In the genomic region with DNA sequence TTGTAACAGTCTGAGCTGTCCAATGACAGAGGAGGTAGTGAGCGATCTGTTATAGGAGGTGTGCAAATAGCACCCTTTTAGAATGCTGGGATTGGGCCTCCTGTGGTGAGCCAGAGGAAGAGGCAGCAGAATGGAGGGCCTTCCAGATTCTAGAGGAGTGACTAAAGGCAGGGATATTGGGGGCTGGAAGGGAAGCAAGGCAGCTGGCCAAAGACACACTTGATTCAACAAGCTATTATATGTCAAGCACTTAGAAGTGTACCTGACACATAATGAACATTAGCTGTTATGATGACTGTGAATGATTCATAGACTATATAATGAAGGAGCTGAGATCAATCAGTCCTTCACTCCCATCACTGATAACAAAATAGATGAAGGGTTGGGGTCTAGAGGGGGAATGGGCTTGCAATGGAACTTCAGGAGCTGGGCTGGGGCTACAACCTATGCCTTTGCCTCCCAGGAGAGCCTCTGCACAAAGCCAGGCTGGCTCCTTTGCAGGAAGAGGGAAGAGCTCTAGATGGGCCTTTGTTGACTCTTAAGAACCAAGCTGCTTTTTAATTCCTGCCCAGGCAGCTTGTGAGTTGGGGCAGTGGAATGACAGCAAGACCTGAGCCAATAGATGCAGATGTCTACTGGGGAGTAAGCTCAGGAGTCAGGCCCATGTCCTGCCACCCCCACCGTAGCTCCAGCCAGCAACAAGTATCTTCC, we compare ENCODE assay signal across 12 cellular contexts. TPM values are rescaled to one million over a fixed set of nuclear protein-coding genes. Genes with fewer than 3 reads are reported as not detected.
A peak's percentile ranks its signal among the peaks of the same experiment; 100 is the strongest.
DNase-seq lines count a peak whose midpoint lies in the region; ATAC-seq and TF ChIP-seq lines count a peak whose summit lies in the region.
"Had no signal": no experiment of that assay in that cellular context is flagged by ENCODE, and none has a peak within 500 bp of the region (broad histone marks: within the 10 kb centered on the region; RNA-seq: fewer than 3 reads in every experiment).

No MANE protein-coding gene starts in this region.

- no peaks in the 10 kb centered on the region for H3K9me3 Mint-ChIP-seq in endothelial cell (ENCODE audit: unreplicated experiment)

- no peak for DNase-seq in right atrium auricular region (ENCODE audit: low spot score)
- no peak for DNase-seq in cardiac septum (ENCODE audit: low spot score)
- peak; percentile 89 for DNase-seq in NCI-H446 treated with DMSO at 0.1 percent for 48 hours (lab: John Stamatoyannopoulos, UW)
- no peak for DNase-seq in endothelial cell (ENCODE audit: low spot score)
- no peak for DNase-seq in SJCRH30
- DNase-seq in stimulated activated naive CD4-positive, alpha-beta T cell treated with Interleukin-2 at 50 U/mL for 16 hours (lab: John Stamatoyannopoulos, UW) = no peak
- DNase-seq: NCI-H2171 treated with DMSO at 0.1 percent for 48 hours had no signal

- H3K36me3 ChIP-seq in right atrium auricular region (peaks cover 26% of the 10 kb centered on the region), SJCRH30 (no peaks in the 10 kb centered on the region)

- peak overlapping the region; percentile 60 for H3K4me3 Mint-ChIP-seq in endothelial cell (ENCODE audit: unreplicated experiment)

- H3K27me3 Mint-ChIP-seq in endothelial cell (ENCODE audit: unreplicated experiment) = peaks cover 10% of the 10 kb centered on the region

- H3K4me1 Mint-ChIP-seq in endothelial cell (ENCODE audit: unreplicated experiment) = peaks cover 61% of the 10 kb centered on the region

- H3K27me3 ChIP-seq in right atrium auricular region (no peaks in the 10 kb centered on the region), SJCRH30 (no peaks in the 10 kb centered on the region)

- no peak for ATAC-seq in HG02623 (IDR thresholded peaks at IDR 0.05; ENCODE audit: unreplicated experiment)
- no peak for ATAC-seq in HG03097 (IDR thresholded peaks at IDR 0.05; ENCODE audit: low FRiP score, unreplicated experiment)
- ATAC-seq: activated CD4-positive, CD25-positive, alpha-beta regulatory T cell treated with anti-CD3 and anti-CD28 coated beads, Interleukin-2, amount 50 U/mL, for 24 hours had no signal

- TF ChIP-seq CTCF in right atrium auricular region (IDR thresholded peaks at IDR 0.05) = no peak
- TF ChIP-seq CTCF in endothelial cell (IDR thresholded peaks at IDR 0.05; ENCODE audit: unreplicated experiment) = no peak

- peaks cover 48% of the 10 kb centered on the region for H3K36me3 Mint-ChIP-seq in endothelial cell (ENCODE audit: low read depth, unreplicated experiment)

- peaks cover 0 to 49% of the 10 kb centered on the region in 2 donors for H3K4me1 ChIP-seq in right atrium auricular region
- no peaks in the 10 kb centered on the region; the same call in 1 of the 2 replicates for H3K4me1 ChIP-seq in SJCRH30

- H3K27ac Mint-ChIP-seq in endothelial cell (ENCODE audit: unreplicated experiment) = peak overlapping the region; percentile 9

- H3K4me3 ChIP-seq in right atrium auricular region (no peak overlapping the region), SJCRH30 (no peak overlapping the region)
- H3K4me3 ChIP-seq: SK-N-MC had no signal

- intact Hi-C loops in cardiac septum (cut with DNase I) = no loop called here

- H3K9me3 ChIP-seq in right atrium auricular region (no peaks in the 10 kb centered on the region), SJCRH30 (replicated peaks) (no peaks in the 10 kb centered on the region)

- H3K27ac ChIP-seq in right atrium auricular region (peak overlapping the region; percentile 51 to 69), SJCRH30 (no peak overlapping the region)
- H3K27ac ChIP-seq: SK-N-MC had no signal

RNA-seq across cellular contexts. Expression of a gene that starts 2.3 kb away (rescaled TPM):
- total RNA-seq in right atrium auricular region (10 to 100 TPM; 22.1 to 25.0 TPM), cardiac septum (38.2 TPM), endothelial cell (ENCODE audit: unreplicated experiment) (57.9 TPM)
- 25.1 and 26.7 TPM in 2 replicates for total RNA-seq in SJCRH30 (2014; rRNA removed; shearing (Covaris generic))

RNA-seq across cellular contexts. Expression of a gene that starts 10.2 kb away (rescaled TPM):
- total RNA-seq in right atrium auricular region = 10 to 100 TPM in 1 of 2 donors, 1 to 10 TPM in 1; 7.9 to 14.5 TPM
- total RNA-seq in cardiac septum = 14.9 TPM
- total RNA-seq in endothelial cell (ENCODE audit: unreplicated experiment) = 80.7 TPM
- total RNA-seq in SJCRH30 (2014; rRNA removed; shearing (Covaris generic)) = 3.5 and 4.3 TPM in 2 replicates

RNA-seq across cellular contexts. Expression of a gene that starts 55.0 kb away (rescaled TPM):
- total RNA-seq in right atrium auricular region (not detected), cardiac septum (not detected), endothelial cell (ENCODE audit: unreplicated experiment) (not detected)
- 0.12 and 0.25 TPM in 2 replicates for total RNA-seq in SJCRH30 (2014; rRNA removed; shearing (Covaris generic))
- total RNA-seq: kidney epithelial cell had no signal
